In the genomic region with DNA sequence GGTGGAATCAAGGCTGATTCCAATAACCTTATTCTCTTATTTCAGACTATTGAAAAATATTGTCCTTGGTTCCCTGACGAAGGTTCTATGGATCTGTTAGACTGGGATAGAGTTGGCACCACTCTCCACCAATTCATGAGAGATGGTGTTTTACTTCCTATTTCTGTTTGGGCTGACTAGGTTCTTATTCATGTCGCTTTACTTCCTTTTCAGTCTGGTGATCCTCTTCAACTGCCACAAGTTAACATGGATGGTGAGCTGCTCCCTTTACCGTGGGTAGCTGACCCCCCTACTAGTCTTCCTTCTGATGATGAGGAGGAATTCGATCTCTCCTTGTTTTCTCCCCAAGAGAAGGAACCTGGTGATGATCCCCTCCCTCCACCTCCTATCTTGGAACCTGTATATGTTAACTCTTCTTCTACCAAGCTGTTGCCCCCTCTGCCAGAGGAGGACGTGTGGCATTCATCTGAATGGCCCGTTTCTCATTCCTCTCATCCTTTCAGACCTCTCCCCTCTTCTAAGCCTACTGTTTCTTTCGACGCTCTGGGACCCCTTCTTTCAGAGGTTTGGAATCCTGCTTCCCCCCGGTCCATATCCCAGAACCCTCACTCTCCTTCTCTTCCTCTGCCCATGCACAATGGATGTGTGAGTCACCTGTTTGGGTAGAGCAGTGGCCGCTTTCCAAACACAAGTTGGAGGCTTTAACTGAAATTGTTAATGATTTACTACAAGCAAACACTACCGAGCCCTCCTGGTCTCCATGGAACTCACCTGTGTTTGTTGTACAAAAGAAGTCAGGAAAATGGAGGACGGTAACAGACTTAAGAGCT, we compare ENCODE assay signal across 14 cellular contexts. TPM values are rescaled to one million over a fixed set of nuclear protein-coding genes. Genes with fewer than 3 reads are reported as not detected.
A peak's percentile ranks its signal among the peaks of the same experiment; 100 is the strongest.
DNase-seq lines count a peak whose midpoint lies in the region; ATAC-seq and TF ChIP-seq lines count a peak whose summit lies in the region.
"Had no signal": no experiment of that assay in that cellular context is flagged by ENCODE, and none has a peak within 500 bp of the region (broad histone marks: within the 10 kb centered on the region; RNA-seq: fewer than 3 reads in every experiment).

No MANE protein-coding gene starts in this region.

- WGBS in body of pancreas, 2 donors = 16 to 17% methylated on average over 12 of the region's 12 CpGs
- 61 to 78% methylated on average over 12 of the region's 12 CpGs for WGBS in lung, 2 donors

- no peak overlapping the region for H3K4me3 ChIP-seq in LNCaP clone FGC (ENCODE audit: low read depth, low read length)
- H3K4me3 ChIP-seq in body of pancreas = no peak overlapping the region
- H3K4me3 ChIP-seq in lung = no peak overlapping the region

- H3K27ac ChIP-seq in body of pancreas (peak overlapping the region; percentile 89 to 95 (median 92)), lung (ENCODE audit: low read depth in 1 of 2, low read length in 1 of 2) (peak overlapping the region in 1 of 2 donors; percentile 72)

- H3K27me3 ChIP-seq in body of pancreas (no peaks in the 10 kb centered on the region), lung (ENCODE audit: control insufficient read depth, insufficient read depth) (no peaks in the 10 kb centered on the region)

- intact Hi-C loops in body of pancreas (cut with DNase I) = no loop called here

- H3K36me3 ChIP-seq in body of pancreas (replicated peaks in 1 of 2; ENCODE audit: insufficient read depth in 1 of 2, low read depth in 2 of 2) (no peaks in the 10 kb centered on the region), lung (ENCODE audit: control insufficient read depth in 2 of 2, insufficient read depth in 2 of 2, low read length in 2 of 2) (no peaks in the 10 kb centered on the region)

- ATAC-seq in body of pancreas (peak; percentile 93), lung (ENCODE audit: insufficient read depth, low FRiP score) (no peak), GM21825 (IDR thresholded peaks at IDR 0.05; ENCODE audit: unreplicated experiment) (no peak)
- ATAC-seq: activated T-cell treated with anti-CD3 and anti-CD28 coated beads, Interleukin-2, amount 50 U/mL, for 72 hours had no signal

- in situ Hi-C loops in ACHN (cut with HindIII; ENCODE audit: low pct_ligation_motif_present, low pct_unique_long_range_greater_than_20kb, low sequenced_read_pairs) = no loop called here

- TF ChIP-seq POLR2A in body of pancreas (IDR thresholded peaks at IDR 0.05) = peak in 2 of 3 donors; percentile 73 to 77

- DNase-seq in ACHN = peak; percentile 91
- DNase-seq in LNCaP clone FGC (ENCODE audit: low read depth) = peak; percentile 87
- DNase-seq in body of pancreas = peak; percentile 88 to 96 (median 94)
- DNase-seq in lung (ENCODE audit: low spot score) = peak; percentile 72
- no peak for DNase-seq in activated gamma-delta T cell treated with Interleukin-2 at 50 U/mL for 16 hours
- no peak for DNase-seq in ecto neural progenitor cell (ENCODE audit: low spot score)
- DNase-seq in RKO (ENCODE audit: low spot score) = no peak
- DNase-seq: activated T-cell treated with anti-CD3 and anti-CD28 coated beads, Interleukin-2, amount 50 U/mL, for 72 hours; anterior cingulate cortex; NCI-H2081; OCI-M1; stimulated activated CD4-positive, alpha-beta T cell treated with anti-CD3 and anti-CD28 coated beads, Interleukin-2, amount 100 ng/mL, for 24 hours; SW 1271 had no signal

- H3K4me1 ChIP-seq in body of pancreas (peaks cover 57% of the 10 kb centered on the region), lung (ENCODE audit: control insufficient read depth in 2 of 2, insufficient read depth in 2 of 2, low read length in 2 of 2) (peaks cover 0 to 4% of the 10 kb centered on the region in 2 donors)

- H3K9me3 ChIP-seq in body of pancreas = no peaks in the 10 kb centered on the region
- H3K9me3 ChIP-seq in lung (ENCODE audit: control insufficient read depth in 2 of 2, insufficient read depth in 1 of 2, low read length in 1 of 2) = no peaks in the 10 kb centered on the region

- TF ChIP-seq CTCF in LNCaP clone FGC (IDR thresholded peaks at IDR 0.05; ENCODE audit: control insufficient read depth, extremely low read depth, insufficient read depth) (no peak), body of pancreas (IDR thresholded peaks at IDR 0.05) (no peak), lung (IDR thresholded peaks at IDR 0.05; ENCODE audit: control extremely low read depth, extremely low read depth) (no peak)

RNA-seq across cellular contexts. Expression of a gene that starts 13.5 kb away (rescaled TPM):
- total RNA-seq in body of pancreas = 10 to 100 TPM; 10.2 to 34.5 TPM
- total RNA-seq in lung = 10 to 100 TPM; 23.7 to 32.5 TPM
- polyA plus RNA-seq in lung = 10 to 100 TPM; 16.4 to 23.7 TPM

Comparison
In these comparisons a context has a peak if more than half of its experiments do, and no peak if none do; other contexts are left out.
1. DNase-seq: peak in ACHN (single experiment), LNCaP clone FGC (single experiment), body of pancreas (4 of 4) and lung (single experiment); none in activated gamma-delta T cell treated with Interleukin-2 at 50 U/mL for 16 hours (single experiment), ecto neural progenitor cell (single experiment) and RKO (single experiment).